In genomic region chr2:23661276-23662050, GRCh38 we compare ENCODE assay signal across 17 cellular contexts.
DNase-seq lines count a peak whose midpoint lies in the region; ATAC-seq lines count a peak whose summit lies in the region.
"Had no signal": no experiment of that assay in that cellular context is flagged by ENCODE, and none has a peak within 500 bp of the region (broad histone marks: within the 10 kb centered on the region; RNA-seq: fewer than 3 reads in every experiment).

No MANE protein-coding gene starts in this region.

- H3K4me3 Mint-ChIP-seq in activated naive CD4-positive, alpha-beta T cell treated with anti-CD3 and anti-CD28 coated beads, Interleukin-2, amount 10 ng/mL, durations not matched to agents 7 days and 5 days: no peak overlapping the region
- H3K4me3 Mint-ChIP-seq: CD4-positive, alpha-beta T cell had no signal

- H3F3A ChIP-seq in GM23248 (ENCODE audit: insufficient read depth): no peaks in the 10 kb centered on the region

- H2AK5ac ChIP-seq in mesenchymal stem cell (ENCODE audit: low read length, severe bottlenecking): no peak overlapping the region

- H3K14ac ChIP-seq in mesenchymal stem cell (ENCODE audit: low read length in 2 of 2): no peak overlapping the region

- H3K9me3 ChIP-seq in GM23248 (ENCODE audit: low read depth) (no peaks in the 10 kb centered on the region), mesenchymal stem cell (ENCODE audit: control insufficient read depth, low read length) (no peaks in the 10 kb centered on the region)
- H3K9me3 ChIP-seq: BLaER1, SJSA1 had no signal

- no peak overlapping the region for H3K23ac ChIP-seq in mesenchymal stem cell (ENCODE audit: low read length in 2 of 2)

- H2BK12ac ChIP-seq in mesenchymal stem cell (ENCODE audit: low read length in 2 of 2): peak overlapping the region in 1 of 2 experiments; percentile 33

- no peaks in the 10 kb centered on the region for H3K9me3 Mint-ChIP-seq in activated naive CD4-positive, alpha-beta T cell treated with anti-CD3 and anti-CD28 coated beads, Interleukin-2, amount 10 ng/mL, durations not matched to agents 7 days and 5 days
- H3K9me3 Mint-ChIP-seq: CD4-positive, alpha-beta T cell had no signal

- H3K79me2 ChIP-seq in GM23248 (ENCODE audit: insufficient read depth): no peaks in the 10 kb centered on the region

- H3K79me1 ChIP-seq in mesenchymal stem cell (replicated peaks; ENCODE audit: low read length, poor library complexity, severe bottlenecking): no peaks in the 10 kb centered on the region

- peaks cover 36% of the 10 kb centered on the region for H3K27me3 Mint-ChIP-seq in activated naive CD4-positive, alpha-beta T cell treated with anti-CD3 and anti-CD28 coated beads, Interleukin-2, amount 10 ng/mL, durations not matched to agents 7 days and 5 days

- H4K20me1 ChIP-seq in GM23248 (ENCODE audit: insufficient read depth): no peaks in the 10 kb centered on the region
- H4K20me1 ChIP-seq: BLaER1 had no signal

- peaks cover 2% of the 10 kb centered on the region for H3K4me1 Mint-ChIP-seq in activated naive CD4-positive, alpha-beta T cell treated with anti-CD3 and anti-CD28 coated beads, Interleukin-2, amount 10 ng/mL, durations not matched to agents 7 days and 5 days

- H4K91ac ChIP-seq in mesenchymal stem cell (ENCODE audit: low read length): peak overlapping the region; percentile 8

- no peaks in the 10 kb centered on the region for H3K9me2 ChIP-seq in GM23248 (ENCODE audit: insufficient read depth)

- no peak overlapping the region for H2BK120ac ChIP-seq in mesenchymal stem cell (ENCODE audit: low read depth, low read length)

- no peak overlapping the region for H3K4ac ChIP-seq in mesenchymal stem cell (ENCODE audit: low read depth in 1 of 2, low read length in 2 of 2)

- H3K4me3 ChIP-seq in GM23248: no peak overlapping the region
- no peak overlapping the region for H3K4me3 ChIP-seq in mesenchymal stem cell (ENCODE audit: insufficient read depth in 1 of 2, low read depth in 1 of 2, low read length in 2 of 2)
- H3K4me3 ChIP-seq: BLaER1, SJSA1 had no signal

- no peak overlapping the region for H2BK15ac ChIP-seq in mesenchymal stem cell (ENCODE audit: low read depth, poor library complexity, severe bottlenecking)

- H3K4me1 ChIP-seq in GM23248 (ENCODE audit: insufficient read depth): peaks cover 6% of the 10 kb centered on the region; the same call in 1 of the 2 replicates
- peaks cover 2% of the 10 kb centered on the region for H3K4me1 ChIP-seq in mesenchymal stem cell (ENCODE audit: control insufficient read depth, insufficient read depth, low read depth, low read length)
- H3K4me1 ChIP-seq: BLaER1, SJSA1 had no signal

- ATAC-seq in GM21723 (IDR thresholded peaks at IDR 0.05; ENCODE audit: unreplicated experiment): no peak
- ATAC-seq: HCT116 had no signal

- H3K27ac ChIP-seq in GM23248: no peak overlapping the region
- H3K27ac ChIP-seq in mesenchymal stem cell (ENCODE audit: low read length, poor library complexity, severe bottlenecking): no peak overlapping the region
- H3K27ac ChIP-seq: BLaER1, KMS-11, SJSA1 had no signal

- CTCF ChIA-PET in activated naive CD4-positive, alpha-beta T cell treated with anti-CD3 and anti-CD28 coated beads, Interleukin-2, amount 10 ng/mL, durations not matched to agents 7 days and 5 days (lab: Charles Lee): no interaction called here

- DNase-seq in EH (ENCODE audit: low read depth): peak; percentile 7
- DNase-seq in GM23248: peak; percentile 4
- DNase-seq in NCI-H446 (lab: John Stamatoyannopoulos, UW): peak; percentile 24 to 58
- no peak for DNase-seq in mesenchymal stem cell
- DNase-seq in activated naive CD4-positive, alpha-beta T cell treated with anti-CD3 and anti-CD28 coated beads, Interleukin-2, amount 10 ng/mL, durations not matched to agents 7 days and 5 days: no peak
- no peak for DNase-seq in NCI-H524 (lab: John Stamatoyannopoulos, UW)
- DNase-seq: CD4-positive, alpha-beta T cell; COR-L47; GDM1; NCI-H1105; NCI-H2029 treated with DMSO at 0.1 percent for 48 hours; NCI-H526 had no signal

- H4K8ac ChIP-seq in mesenchymal stem cell (ENCODE audit: low read length): no peak overlapping the region

- no peak overlapping the region for H2AFZ ChIP-seq in GM23248
- no peak overlapping the region for H2AFZ ChIP-seq in mesenchymal stem cell (ENCODE audit: low read depth, low read length)

- 72 to 74% methylated on average over 11 of the region's 11 CpGs for WGBS in GM23248 (ENCODE audit: low coverage in 1 of 2, low lambda C conversion rate in 2 of 2, missing lambda C conversion rate in 2 of 2), 2 experiments
- 83% methylated on average over 11 of the region's 11 CpGs for WGBS in mesenchymal stem cell

- no peaks in the 10 kb centered on the region for H3K36me3 ChIP-seq in GM23248 (ENCODE audit: low read depth)
- H3K36me3 ChIP-seq in mesenchymal stem cell (ENCODE audit: control insufficient read depth in 1 of 2, insufficient read depth in 2 of 2, low read depth in 1 of 2, low read length in 2 of 2): peaks cover 5 to 13% of the 10 kb centered on the region in 2 experiments
- H3K36me3 ChIP-seq: BLaER1, SJSA1 had no signal

- in situ Hi-C loops in GM23248 (cut with MboI): no loop called here

- no peak overlapping the region for H3K27ac Mint-ChIP-seq in activated naive CD4-positive, alpha-beta T cell treated with anti-CD3 and anti-CD28 coated beads, Interleukin-2, amount 10 ng/mL, durations not matched to agents 7 days and 5 days
- H3K27ac Mint-ChIP-seq: CD4-positive, alpha-beta T cell had no signal

- H3K9ac ChIP-seq in GM23248 (no peak overlapping the region), mesenchymal stem cell (ENCODE audit: low read length) (no peak overlapping the region)
- H3K9ac ChIP-seq: BLaER1, KMS-11 had no signal

- no peak overlapping the region for H2BK5ac ChIP-seq in mesenchymal stem cell (ENCODE audit: low read depth, low read length, poor library complexity, severe bottlenecking)

- no peak overlapping the region for H3K18ac ChIP-seq in mesenchymal stem cell (ENCODE audit: low read depth in 1 of 2, low read length in 2 of 2)

- H3K27me3 ChIP-seq in GM23248 (replicated peaks; ENCODE audit: insufficient read depth) (no peaks in the 10 kb centered on the region), mesenchymal stem cell (ENCODE audit: control insufficient read depth in 1 of 2, insufficient read depth in 1 of 2, low read length in 2 of 2) (no peaks in the 10 kb centered on the region)
- H3K27me3 ChIP-seq: BLaER1, SJSA1 had no signal

- no peak overlapping the region for H3K4me2 ChIP-seq in GM23248 (ENCODE audit: unreplicated experiment)
- H3K4me2 ChIP-seq in mesenchymal stem cell (ENCODE audit: low read length, poor library complexity, severe bottlenecking): no peak overlapping the region
- H3K4me2 ChIP-seq: BLaER1, KMS-11 had no signal

- H3K36me3 Mint-ChIP-seq in activated naive CD4-positive, alpha-beta T cell treated with anti-CD3 and anti-CD28 coated beads, Interleukin-2, amount 10 ng/mL, durations not matched to agents 7 days and 5 days: no peaks in the 10 kb centered on the region

Comparison
In these comparisons a context has a peak if more than half of its experiments do, and no peak if none do; other contexts are left out.
1. DNase-seq: peak in EH (single experiment), GM23248 (single experiment) and NCI-H446 (2 of 2); none in mesenchymal stem cell (single experiment), activated naive CD4-positive, alpha-beta T cell treated with anti-CD3 and anti-CD28 coated beads, Interleukin-2, amount 10 ng/mL, durations not matched to agents 7 days and 5 days (single experiment) and NCI-H524 (0 of 2).